Comparison of ENCODE assay signal across 9 cellular contexts in genomic region chr17:4945944-4946280, GRCh38. TPM values are rescaled to one million over a fixed set of nuclear protein-coding genes. Genes with fewer than 3 reads are reported as not detected.
DNase-seq lines count a peak whose midpoint lies in the region; ATAC-seq and TF ChIP-seq lines count a peak whose summit lies in the region.
"Had no signal": no experiment of that assay in that cellular context is flagged by ENCODE, and none has a peak within 500 bp of the region (broad histone marks: within the 10 kb centered on the region; RNA-seq: fewer than 3 reads in every experiment).

No MANE protein-coding gene starts in this region.

- no peak for ATAC-seq in effector memory CD8-positive, alpha-beta T cell (replicated peaks)
- ATAC-seq in HG02642 (IDR thresholded peaks at IDR 0.05; ENCODE audit: poor library complexity, unreplicated experiment) = no peak

- H3K9me3 ChIP-seq in CD8-positive, alpha-beta memory T cell (ENCODE audit: low read length) = no peaks in the 10 kb centered on the region
- H3K9me3 ChIP-seq in neutrophil = no peaks in the 10 kb centered on the region

- TF ChIP-seq POLR2A in NB4 (IDR thresholded peaks at IDR 0.05; ENCODE audit: extremely low read depth, insufficient read length) = no peak

- H3K27ac Mint-ChIP-seq in CD8-positive, alpha-beta memory T cell = peak overlapping the region; percentile 92 to 99 (median 96)
- H3K27ac Mint-ChIP-seq in effector memory CD8-positive, alpha-beta T cell = peak overlapping the region; percentile 32 to 94

- peaks cover 13 to 64% (median 29%) of the 10 kb centered on the region in 3 donors for H3K36me3 Mint-ChIP-seq in CD8-positive, alpha-beta memory T cell
- H3K36me3 Mint-ChIP-seq in effector memory CD8-positive, alpha-beta T cell (ENCODE audit: insufficient read depth) = peaks cover 64% of the 10 kb centered on the region

- H3K4me1 ChIP-seq in CD8-positive, alpha-beta memory T cell (ENCODE audit: insufficient read depth, low read length) = peaks cover 67% of the 10 kb centered on the region
- peaks cover 79 to 91% of the 10 kb centered on the region in 2 experiments for H3K4me1 ChIP-seq in neutrophil (ENCODE audit: control insufficient read depth in 1 of 2, insufficient read depth in 1 of 2, low read depth in 1 of 2, low read length in 1 of 2)

- peak overlapping the region; percentile 58 for H3K27ac ChIP-seq in CD8-positive, alpha-beta memory T cell (ENCODE audit: low read depth, low read length)
- H3K27ac ChIP-seq in neutrophil = peak overlapping the region; percentile 96

- no peaks in the 10 kb centered on the region for H3K27me3 ChIP-seq in CD8-positive, alpha-beta memory T cell (ENCODE audit: insufficient read depth, low read length, poor library complexity, severe bottlenecking)
- no peaks in the 10 kb centered on the region for H3K27me3 ChIP-seq in neutrophil

- in situ Hi-C loops in GM13977 (cut with MboI; ENCODE audit: low pct_unique_long_range_greater_than_20kb, low sequenced_read_pairs, unreplicated experiment) = no loop called here

- H3K4me1 Mint-ChIP-seq in CD8-positive, alpha-beta memory T cell = peaks cover 64 to 74% (median 73%) of the 10 kb centered on the region in 3 donors
- peaks cover 64 to 65% of the 10 kb centered on the region in 2 donors for H3K4me1 Mint-ChIP-seq in effector memory CD8-positive, alpha-beta T cell (ENCODE audit: low read depth in 2 of 2)

- TF ChIP-seq CTCF in NB4 (IDR thresholded peaks at IDR 0.05; ENCODE audit: low read depth, low read length) = no peak
- TF ChIP-seq CTCF in neutrophil (IDR thresholded peaks at IDR 0.05) = no peak
- no peak for TF ChIP-seq CTCF in GM13977 (IDR thresholded peaks at IDR 0.05; ENCODE audit: extremely low read depth, insufficient read depth, missing control alignments)

- H3K4me3 Mint-ChIP-seq in CD8-positive, alpha-beta memory T cell = peak overlapping the region; percentile 94 to 100 (median 97)
- peak overlapping the region; percentile 94 for H3K4me3 Mint-ChIP-seq in effector memory CD8-positive, alpha-beta T cell

- peaks cover 35% of the 10 kb centered on the region for H3K36me3 ChIP-seq in CD8-positive, alpha-beta memory T cell (ENCODE audit: insufficient read depth, low read length)
- peaks cover 39% of the 10 kb centered on the region for H3K36me3 ChIP-seq in neutrophil

- H3K9me3 Mint-ChIP-seq in CD8-positive, alpha-beta memory T cell = no peaks in the 10 kb centered on the region
- no peaks in the 10 kb centered on the region for H3K9me3 Mint-ChIP-seq in effector memory CD8-positive, alpha-beta T cell

- POLR2A ChIA-PET in CD8-positive, alpha-beta memory T cell (lab: Charles Lee) = interaction anchor here (1.4 to 11.7 kb wide), 2 partner anchors 21 to 46 kb away, joined by 4 to 187 read pairs; partner anchors contain the start of genes C17orf107 and SPAG7

- H3K27me3 Mint-ChIP-seq in CD8-positive, alpha-beta memory T cell = peaks cover 0 to 5% of the 10 kb centered on the region in 2 donors
- no peaks in the 10 kb centered on the region for H3K27me3 Mint-ChIP-seq in effector memory CD8-positive, alpha-beta T cell

- H3K4me3 ChIP-seq in CD8-positive, alpha-beta memory T cell (ENCODE audit: low read length) = peak overlapping the region; percentile 97
- H3K4me3 ChIP-seq in NB4 (ENCODE audit: low read depth, low read length) (peak overlapping the region; percentile 95), neutrophil (ENCODE audit: low read depth in 1 of 2, low read length in 1 of 2) (peak overlapping the region; percentile 99)

- CTCF ChIA-PET in CD8-positive, alpha-beta memory T cell (lab: Charles Lee) = interaction anchor here (2.6 to 3.3 kb wide), 2 partner anchors 22 to 37 kb away, joined by 7 to 17 read pairs; partner anchors contain the start of gene SPAG7

- no peak for DNase-seq in CD8-positive, alpha-beta memory T cell
- DNase-seq in NB4 (ENCODE audit: low read depth) = no peak
- DNase-seq in effector memory CD8-positive, alpha-beta T cell = no peak
- no peak for DNase-seq in GM13977 (ENCODE audit: low spot score)
- no peak for DNase-seq in GM19238 (ENCODE audit: insufficient read length, low spot score)
- DNase-seq in NCI-H1092 (lab: John Stamatoyannopoulos, UW) = no peak

RNA-seq across cellular contexts. Expression of gene PFN1, which starts 2.4 kb away (rescaled TPM):
- total RNA-seq in CD8-positive, alpha-beta memory T cell = 1,000 to 10,000 TPM; 1,826 to 1,841 TPM
- 2,601 TPM for polyA plus RNA-seq in CD8-positive, alpha-beta memory T cell

RNA-seq across cellular contexts. Expression of gene ENO3, which starts 5.0 kb away (rescaled TPM):
- 10 to 100 TPM; 27.1 to 29.4 TPM for total RNA-seq in CD8-positive, alpha-beta memory T cell
- 1.3 TPM for polyA plus RNA-seq in CD8-positive, alpha-beta memory T cell

RNA-seq across cellular contexts. Expression of gene RNF167, which starts 5.8 kb away (rescaled TPM):
- total RNA-seq in CD8-positive, alpha-beta memory T cell = 100 to 1,000 TPM; 187 to 192 TPM
- 69.0 TPM for polyA plus RNA-seq in CD8-positive, alpha-beta memory T cell

RNA-seq across cellular contexts. Expression of gene SLC25A11, which starts 6.1 kb away (rescaled TPM):
- 100 to 1,000 TPM in 1 of 2 experiments, 10 to 100 TPM in 1; 90.0 to 101 TPM for total RNA-seq in CD8-positive, alpha-beta memory T cell
- polyA plus RNA-seq in CD8-positive, alpha-beta memory T cell = 85.1 TPM

RNA-seq across cellular contexts. Expression of gene GP1BA, which starts 13.8 kb away (rescaled TPM):
- not detected for total RNA-seq in CD8-positive, alpha-beta memory T cell
- polyA plus RNA-seq in CD8-positive, alpha-beta memory T cell = not detected
- total RNA-seq: SK-MEL-5 had no signal
